ENCODE assay signal across 19 cellular contexts in the genomic region with DNA sequence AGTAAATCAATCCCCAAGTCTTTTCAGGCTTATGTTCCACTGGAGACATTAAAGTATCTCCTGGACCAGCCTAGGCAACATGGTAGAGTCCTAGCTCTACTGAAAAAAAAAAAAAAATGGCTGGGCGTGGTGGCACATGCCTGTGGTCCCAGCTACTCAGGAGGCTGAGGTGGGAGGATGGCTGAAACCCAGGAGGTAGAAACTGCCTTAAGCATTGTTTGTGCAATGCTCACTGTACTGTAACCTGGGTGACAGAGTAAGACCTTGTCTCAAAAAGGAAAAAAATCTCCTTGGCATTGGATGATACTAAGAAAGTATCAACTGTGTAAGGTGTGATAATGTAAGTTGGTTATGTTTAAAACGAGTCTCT. TPM values are rescaled to one million over a fixed set of nuclear protein-coding genes. Genes with fewer than 3 reads are reported as not detected.
DNase-seq lines count a peak whose midpoint lies in the region; ATAC-seq, FAIRE-seq and TF ChIP-seq lines count a peak whose summit lies in the region.
"Had no signal": no experiment of that assay in that cellular context is flagged by ENCODE, and none has a peak within 500 bp of the region (broad histone marks: within the 10 kb centered on the region; RNA-seq: fewer than 3 reads in every experiment).

No MANE protein-coding gene starts in this region.

- peak overlapping the region; percentile 85 to 92 for H3K27ac ChIP-seq in breast epithelium
- H3K27ac ChIP-seq in foreskin keratinocyte, result peak overlapping the region; percentile 85
- no peak overlapping the region for H3K27ac ChIP-seq in uterus
- H3K27ac ChIP-seq: 22Rv1 had no signal

- H3K4me3 ChIP-seq in breast epithelium (no peak overlapping the region), bronchial epithelial cell (ENCODE audit: low read depth, low read length) (no peak overlapping the region), uterus (no peak overlapping the region)
- H3K4me3 ChIP-seq: HAP-1 had no signal

- TF ChIP-seq CTCF in breast epithelium (IDR thresholded peaks at IDR 0.05), result no peak
- no peak for TF ChIP-seq CTCF in MCF 10A (IDR thresholded peaks at IDR 0.05; ENCODE audit: unreplicated experiment)
- TF ChIP-seq CTCF in bronchial epithelial cell (IDR thresholded peaks at IDR 0.05; ENCODE audit: insufficient read depth, low read length, severe bottlenecking), result no peak
- no peak for TF ChIP-seq CTCF in foreskin keratinocyte (conservative IDR thresholded peaks at IDR 0.05)
- no peak for TF ChIP-seq CTCF in uterus (IDR thresholded peaks at IDR 0.05)

- TF ChIP-seq POLR2A in breast epithelium (IDR thresholded peaks at IDR 0.05) (no peak), uterus (IDR thresholded peaks at IDR 0.05) (no peak)

- H3K9me3 ChIP-seq in breast epithelium, result no peaks in the 10 kb centered on the region
- no peaks in the 10 kb centered on the region for H3K9me3 ChIP-seq in uterus
- H3K9me3 ChIP-seq: HAP-1 had no signal

- no peak overlapping the region for H3K27ac Mint-ChIP-seq in MCF 10A (ENCODE audit: low read depth, unreplicated experiment)
- no peak overlapping the region for H3K27ac Mint-ChIP-seq in activated T-cell treated with anti-CD3 and anti-CD28 coated beads, Interleukin-2, amount 50 U/mL, for 72 hours
- H3K27ac Mint-ChIP-seq: CD14-positive monocyte; CD8-positive, alpha-beta T cell; HFFc6 had no signal

- peaks cover 14% of the 10 kb centered on the region for H3K9me3 Mint-ChIP-seq in MCF 10A (ENCODE audit: unreplicated experiment)
- peaks cover 0 to 1% of the 10 kb centered on the region in 2 donors for H3K9me3 Mint-ChIP-seq in activated T-cell treated with anti-CD3 and anti-CD28 coated beads, Interleukin-2, amount 50 U/mL, for 72 hours
- H3K9me3 Mint-ChIP-seq: CD8-positive, alpha-beta T cell had no signal

- H3K4me3 Mint-ChIP-seq in MCF 10A (ENCODE audit: unreplicated experiment), result no peak overlapping the region
- no peak overlapping the region for H3K4me3 Mint-ChIP-seq in activated T-cell treated with anti-CD3 and anti-CD28 coated beads, Interleukin-2, amount 50 U/mL, for 72 hours
- H3K4me3 Mint-ChIP-seq: CD14-positive monocyte; CD8-positive, alpha-beta T cell; HFFc6 had no signal

- no peaks in the 10 kb centered on the region for H3K4me1 Mint-ChIP-seq in MCF 10A (ENCODE audit: insufficient read depth, unreplicated experiment)
- no peaks in the 10 kb centered on the region for H3K4me1 Mint-ChIP-seq in activated T-cell treated with anti-CD3 and anti-CD28 coated beads, Interleukin-2, amount 50 U/mL, for 72 hours (ENCODE audit: low read depth)
- H3K4me1 Mint-ChIP-seq: CD14-positive monocyte had no signal

- no peak for FAIRE-seq in bronchial epithelial cell (lab: Jason Lieb, UNC)
- FAIRE-seq: H1 had no signal

- H3K36me3 ChIP-seq in breast epithelium, result no peaks in the 10 kb centered on the region
- no peaks in the 10 kb centered on the region for H3K36me3 ChIP-seq in bronchial epithelial cell (ENCODE audit: control insufficient read depth, insufficient read depth, low read length)
- no peaks in the 10 kb centered on the region for H3K36me3 ChIP-seq in uterus
- H3K36me3 ChIP-seq: HAP-1 had no signal

- BruUV-seq in MCF 10A (replicated peaks; lab: Mats Ljungman, UMichigan), result no TSS peak

- peak in 1 of 2 donors; percentile 81 for DNase-seq in breast epithelium (ENCODE audit: low spot score in 2 of 2)
- no peak for DNase-seq in MCF 10A (ENCODE audit: unreplicated experiment)
- peak; percentile 61 for DNase-seq in bronchial epithelial cell (ENCODE audit: low read depth)
- DNase-seq in foreskin keratinocyte, result peak in 1 of 2 donors; percentile 78
- no peak for DNase-seq in uterus
- no peak for DNase-seq in activated T-cell treated with anti-CD3 and anti-CD28 coated beads, Interleukin-2, amount 50 U/mL, for 72 hours
- DNase-seq: CD8-positive, alpha-beta T cell; COR-L47; DMS53; GF-D8; HFFc6 had no signal

- H3K4me1 ChIP-seq in breast epithelium (no peaks in the 10 kb centered on the region), foreskin keratinocyte (peaks cover 10% of the 10 kb centered on the region), uterus (no peaks in the 10 kb centered on the region)
- H3K4me1 ChIP-seq: HAP-1 had no signal

- H3K27me3 ChIP-seq in breast epithelium (no peaks in the 10 kb centered on the region), bronchial epithelial cell (ENCODE audit: control insufficient read depth, insufficient read depth, low read length) (no peaks in the 10 kb centered on the region), foreskin keratinocyte (no peaks in the 10 kb centered on the region), uterus (no peaks in the 10 kb centered on the region)

- H3K36me3 Mint-ChIP-seq in MCF 10A (ENCODE audit: insufficient read depth, unreplicated experiment), result no peaks in the 10 kb centered on the region
- no peaks in the 10 kb centered on the region for H3K36me3 Mint-ChIP-seq in activated T-cell treated with anti-CD3 and anti-CD28 coated beads, Interleukin-2, amount 50 U/mL, for 72 hours (ENCODE audit: insufficient read depth in 2 of 2)
- H3K36me3 Mint-ChIP-seq: CD14-positive monocyte; CD8-positive, alpha-beta T cell had no signal

- intact Hi-C loops in breast epithelium (cut with DNase I; ENCODE audit: low total_unique reads), result no loop called here
- intact Hi-C loops in MCF 10A (cut with micrococcal nuclease), result no loop called here
- intact Hi-C loops in uterus (cut with DNase I; ENCODE audit: low total_unique reads), result no loop called here

- ATAC-seq in foreskin keratinocyte, result peak; percentile 84
- no peak for ATAC-seq in activated T-cell treated with anti-CD3 and anti-CD28 coated beads, Interleukin-2, amount 50 U/mL, for 72 hours (replicated peaks in 1 of 2)
- ATAC-seq in HG02642 (IDR thresholded peaks at IDR 0.05; ENCODE audit: poor library complexity, unreplicated experiment), result no peak
- no peak for ATAC-seq in HG03280 (IDR thresholded peaks at IDR 0.05; ENCODE audit: unreplicated experiment)
- ATAC-seq: CD8-positive, alpha-beta T cell had no signal

- H3K27me3 Mint-ChIP-seq in MCF 10A (ENCODE audit: insufficient read depth, unreplicated experiment), result peaks cover 22% of the 10 kb centered on the region
- H3K27me3 Mint-ChIP-seq in activated T-cell treated with anti-CD3 and anti-CD28 coated beads, Interleukin-2, amount 50 U/mL, for 72 hours (ENCODE audit: low read depth), result peaks cover 22% of the 10 kb centered on the region

- CTCF ChIA-PET in MCF 10A (lab: Yijun Ruan, JAX), result interaction anchor here (1.0 kb wide), 1 partner anchor 70 kb away, joined by 4 read pairs; no protein-coding TSS in a partner anchor

- POLR2A ChIA-PET in MCF 10A (lab: Yijun Ruan, JAX), result interaction anchor here (1.6 kb wide), 1 partner anchor 24 kb away, joined by 4 read pairs; no protein-coding TSS in a partner anchor

RNA-seq across cellular contexts. Expression of gene KLK8, which starts 8.8 kb away (rescaled TPM):
- total RNA-seq in breast epithelium (10 to 100 TPM in 2 of 3 donors, not detected in 1; 13.4 to 46.2 TPM), MCF 10A (2022) (not detected in 2 replicates), bronchial epithelial cell (7.6 and 91.1 TPM in 2 replicates), foreskin keratinocyte (88.9 and 91.7 TPM in 2 replicates), uterus (1 to 10 TPM in 1 of 4 donors, not detected in 3; 4.8 TPM)
- 114 and 124 TPM in 2 replicates for polyA plus RNA-seq in foreskin keratinocyte
- total RNA-seq in activated T-cell treated with anti-CD3 and anti-CD28 coated beads, Interleukin-2, amount 50 U/mL, for 72 hours, result not detected
- total RNA-seq: A673; CD8-positive, alpha-beta T cell; HFFc6 had no signal
- polyA plus RNA-seq: BJ, CD14-positive monocyte had no signal

RNA-seq across cellular contexts. Expression of gene KLK7, which starts 8.9 kb away (rescaled TPM):
- 100 to 1,000 TPM in 1 of 3 donors, 1 to 10 TPM in 1, not detected in 1; 7.5 to 103 TPM for total RNA-seq in breast epithelium
- total RNA-seq in MCF 10A (2022), result not detected in 2 replicates
- 3.9 and 20.0 TPM in 2 replicates for total RNA-seq in bronchial epithelial cell
- total RNA-seq in foreskin keratinocyte, result 6.3 and 8.1 TPM in 2 replicates
- polyA plus RNA-seq in foreskin keratinocyte, result 6.3 and 6.4 TPM in 2 replicates
- total RNA-seq in uterus, result 1 to 10 TPM in 1 of 4 donors, under 1 TPM in 1, not detected in 2; 0.14 to 1.1 TPM
- not detected for total RNA-seq in activated T-cell treated with anti-CD3 and anti-CD28 coated beads, Interleukin-2, amount 50 U/mL, for 72 hours
- total RNA-seq: A673; CD8-positive, alpha-beta T cell; HFFc6 had no signal
- polyA plus RNA-seq: BJ, CD14-positive monocyte had no signal

RNA-seq across cellular contexts. Expression of gene KLK6, which starts 23.3 kb away (rescaled TPM):
- total RNA-seq in breast epithelium, result 10 to 100 TPM in 1 of 3 donors, under 1 TPM in 1, not detected in 1; 0.98 to 14.8 TPM
- not detected in 2 replicates for total RNA-seq in MCF 10A (2022)
- 0.26 TPM in 2 replicates for total RNA-seq in bronchial epithelial cell
- total RNA-seq in foreskin keratinocyte, result 0.78 and 1.2 TPM in 2 replicates
- polyA plus RNA-seq in foreskin keratinocyte, result 0.91 and 1.2 TPM in 2 replicates
- 1 to 10 TPM in 1 of 4 donors, under 1 TPM in 1, not detected in 2; 0.46 to 1.0 TPM for total RNA-seq in uterus
- total RNA-seq in activated T-cell treated with anti-CD3 and anti-CD28 coated beads, Interleukin-2, amount 50 U/mL, for 72 hours, result not detected
- total RNA-seq: A673; CD8-positive, alpha-beta T cell; HFFc6 had no signal
- polyA plus RNA-seq: BJ, CD14-positive monocyte had no signal

RNA-seq across cellular contexts. Expression of gene KLK10, which starts 26.9 kb away (rescaled TPM):
- total RNA-seq in breast epithelium, result 10 to 100 TPM in 1 of 3 donors, 1 to 10 TPM in 1, not detected in 1; 3.3 to 13.9 TPM
- not detected in 2 replicates for total RNA-seq in MCF 10A (2022)
- total RNA-seq in bronchial epithelial cell, result 6.6 and 28.0 TPM in 2 replicates
- 23.5 and 104 TPM in 2 replicates for total RNA-seq in foreskin keratinocyte
- 38.6 and 179 TPM in 2 replicates for polyA plus RNA-seq in foreskin keratinocyte
- 1 to 10 TPM in 2 of 4 donors, not detected in 2; 3.8 to 4.1 TPM for total RNA-seq in uterus
- total RNA-seq in activated T-cell treated with anti-CD3 and anti-CD28 coated beads, Interleukin-2, amount 50 U/mL, for 72 hours, result not detected
- total RNA-seq: A673; CD8-positive, alpha-beta T cell; HFFc6 had no signal
- polyA plus RNA-seq: BJ, CD14-positive monocyte had no signal

RNA-seq across cellular contexts. Expression of gene KLK11, which starts 33.8 kb away (rescaled TPM):
- total RNA-seq in breast epithelium, result 10 to 100 TPM in 1 of 3 donors, 1 to 10 TPM in 1, not detected in 1; 5.6 to 21.1 TPM
- total RNA-seq in MCF 10A (2022), result not detected in 2 replicates
- total RNA-seq in bronchial epithelial cell, result 1.6 and 52.0 TPM in 2 replicates
- total RNA-seq in foreskin keratinocyte, result 3.7 and 7.5 TPM in 2 replicates
- 4.2 and 7.3 TPM in 2 replicates for polyA plus RNA-seq in foreskin keratinocyte
- total RNA-seq in uterus, result 1 to 10 TPM in 2 of 4 donors, not detected in 2; 1.3 to 2.0 TPM
- total RNA-seq in activated T-cell treated with anti-CD3 and anti-CD28 coated beads, Interleukin-2, amount 50 U/mL, for 72 hours, result not detected
- total RNA-seq: A673; CD8-positive, alpha-beta T cell; H1; HFFc6 had no signal
- polyA plus RNA-seq: BJ, CD14-positive monocyte had no signal

Comparison
In these comparisons a context has a peak if more than half of its experiments do, and no peak if none do; other contexts are left out.
1. H3K27ac ChIP-seq: peak in breast epithelium (2 of 2) and foreskin keratinocyte (single experiment); none in uterus (0 of 2).